ENCODE assay signal across 1 cellular context in the genomic region with DNA sequence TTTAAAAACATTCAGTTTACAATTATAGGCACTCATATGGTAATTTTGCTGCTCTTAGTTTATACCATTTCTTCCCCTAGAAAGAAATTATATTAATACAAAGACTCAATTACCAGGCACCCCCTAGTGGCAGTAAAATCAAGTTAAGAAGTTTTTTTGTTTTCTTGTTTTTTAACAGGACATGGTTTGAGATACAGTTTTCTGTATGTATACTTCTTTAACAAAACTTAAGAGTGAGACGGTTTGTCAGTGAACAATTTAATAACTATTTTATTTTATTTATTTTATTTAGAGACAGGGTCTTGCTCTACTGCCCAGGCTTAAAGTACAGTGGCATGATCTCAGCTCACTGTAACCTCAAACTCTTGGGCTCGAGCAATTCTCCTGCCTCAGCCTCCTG.
TF ChIP-seq lines count a peak whose summit lies in the region.

No MANE protein-coding gene starts in this region.

TF ChIP-seq in WTC11, 78 proteins besides CTCF, POLR2A, EP300 and RAD21 (continued from another document):
- TF ChIP-seq, protein P1, sequence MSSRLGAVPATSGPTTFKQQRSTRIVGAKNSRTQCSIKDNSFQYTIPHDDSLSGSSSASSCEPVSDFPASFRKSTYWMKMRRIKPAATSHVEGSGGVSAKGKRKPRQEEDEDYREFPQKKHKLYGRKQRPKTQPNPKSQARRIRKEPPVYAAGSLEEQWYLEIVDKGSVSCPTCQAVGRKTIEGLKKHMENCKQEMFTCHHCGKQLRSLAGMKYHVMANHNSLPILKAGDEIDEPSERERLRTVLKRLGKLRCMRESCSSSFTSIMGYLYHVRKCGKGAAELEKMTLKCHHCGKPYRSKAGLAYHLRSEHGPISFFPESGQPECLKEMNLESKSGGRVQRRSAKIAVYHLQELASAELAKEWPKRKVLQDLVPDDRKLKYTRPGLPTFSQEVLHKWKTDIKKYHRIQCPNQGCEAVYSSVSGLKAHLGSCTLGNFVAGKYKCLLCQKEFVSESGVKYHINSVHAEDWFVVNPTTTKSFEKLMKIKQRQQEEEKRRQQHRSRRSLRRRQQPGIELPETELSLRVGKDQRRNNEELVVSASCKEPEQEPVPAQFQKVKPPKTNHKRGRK (CRISPR knock-in tag; IDR thresholded peaks at IDR 0.05; ENCODE audit: borderline replicate concordance): no peak
- TF ChIP-seq, protein P2, sequence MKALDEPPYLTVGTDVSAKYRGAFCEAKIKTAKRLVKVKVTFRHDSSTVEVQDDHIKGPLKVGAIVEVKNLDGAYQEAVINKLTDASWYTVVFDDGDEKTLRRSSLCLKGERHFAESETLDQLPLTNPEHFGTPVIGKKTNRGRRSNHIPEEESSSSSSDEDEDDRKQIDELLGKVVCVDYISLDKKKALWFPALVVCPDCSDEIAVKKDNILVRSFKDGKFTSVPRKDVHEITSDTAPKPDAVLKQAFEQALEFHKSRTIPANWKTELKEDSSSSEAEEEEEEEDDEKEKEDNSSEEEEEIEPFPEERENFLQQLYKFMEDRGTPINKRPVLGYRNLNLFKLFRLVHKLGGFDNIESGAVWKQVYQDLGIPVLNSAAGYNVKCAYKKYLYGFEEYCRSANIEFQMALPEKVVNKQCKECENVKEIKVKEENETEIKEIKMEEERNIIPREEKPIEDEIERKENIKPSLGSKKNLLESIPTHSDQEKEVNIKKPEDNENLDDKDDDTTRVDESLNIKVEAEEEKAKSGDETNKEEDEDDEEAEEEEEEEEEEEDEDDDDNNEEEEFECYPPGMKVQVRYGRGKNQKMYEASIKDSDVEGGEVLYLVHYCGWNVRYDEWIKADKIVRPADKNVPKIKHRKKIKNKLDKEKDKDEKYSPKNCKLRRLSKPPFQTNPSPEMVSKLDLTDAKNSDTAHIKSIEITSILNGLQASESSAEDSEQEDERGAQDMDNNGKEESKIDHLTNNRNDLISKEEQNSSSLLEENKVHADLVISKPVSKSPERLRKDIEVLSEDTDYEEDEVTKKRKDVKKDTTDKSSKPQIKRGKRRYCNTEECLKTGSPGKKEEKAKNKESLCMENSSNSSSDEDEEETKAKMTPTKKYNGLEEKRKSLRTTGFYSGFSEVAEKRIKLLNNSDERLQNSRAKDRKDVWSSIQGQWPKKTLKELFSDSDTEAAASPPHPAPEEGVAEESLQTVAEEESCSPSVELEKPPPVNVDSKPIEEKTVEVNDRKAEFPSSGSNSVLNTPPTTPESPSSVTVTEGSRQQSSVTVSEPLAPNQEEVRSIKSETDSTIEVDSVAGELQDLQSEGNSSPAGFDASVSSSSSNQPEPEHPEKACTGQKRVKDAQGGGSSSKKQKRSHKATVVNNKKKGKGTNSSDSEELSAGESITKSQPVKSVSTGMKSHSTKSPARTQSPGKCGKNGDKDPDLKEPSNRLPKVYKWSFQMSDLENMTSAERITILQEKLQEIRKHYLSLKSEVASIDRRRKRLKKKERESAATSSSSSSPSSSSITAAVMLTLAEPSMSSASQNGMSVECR (CRISPR knock-in tag; IDR thresholded peaks at IDR 0.05; ENCODE audit: borderline replicate concordance): no peak
- TF ChIP-seq, protein P3, sequence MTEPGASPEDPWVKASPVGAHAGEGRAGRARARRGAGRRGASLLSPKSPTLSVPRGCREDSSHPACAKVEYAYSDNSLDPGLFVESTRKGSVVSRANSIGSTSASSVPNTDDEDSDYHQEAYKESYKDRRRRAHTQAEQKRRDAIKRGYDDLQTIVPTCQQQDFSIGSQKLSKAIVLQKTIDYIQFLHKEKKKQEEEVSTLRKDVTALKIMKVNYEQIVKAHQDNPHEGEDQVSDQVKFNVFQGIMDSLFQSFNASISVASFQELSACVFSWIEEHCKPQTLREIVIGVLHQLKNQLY (CRISPR knock-in tag; IDR thresholded peaks at IDR 0.05): no peak
- TF ChIP-seq FOXP1 (CRISPR knock-in tag; IDR thresholded peaks at IDR 0.05; ENCODE audit: borderline replicate concordance) (no peak), NFATC4 (CRISPR knock-in tag; IDR thresholded peaks at IDR 0.05) (no peak), EMX1 (CRISPR knock-in tag; IDR thresholded peaks at IDR 0.05) (no peak), ETV6 (CRISPR knock-in tag; IDR thresholded peaks at IDR 0.05) (no peak), ZNF396 (CRISPR knock-in tag; IDR thresholded peaks at IDR 0.05; ENCODE audit: borderline replicate concordance) (no peak), NR1H2 (CRISPR knock-in tag; IDR thresholded peaks at IDR 0.05) (no peak)
- TF ChIP-seq, protein P4, sequence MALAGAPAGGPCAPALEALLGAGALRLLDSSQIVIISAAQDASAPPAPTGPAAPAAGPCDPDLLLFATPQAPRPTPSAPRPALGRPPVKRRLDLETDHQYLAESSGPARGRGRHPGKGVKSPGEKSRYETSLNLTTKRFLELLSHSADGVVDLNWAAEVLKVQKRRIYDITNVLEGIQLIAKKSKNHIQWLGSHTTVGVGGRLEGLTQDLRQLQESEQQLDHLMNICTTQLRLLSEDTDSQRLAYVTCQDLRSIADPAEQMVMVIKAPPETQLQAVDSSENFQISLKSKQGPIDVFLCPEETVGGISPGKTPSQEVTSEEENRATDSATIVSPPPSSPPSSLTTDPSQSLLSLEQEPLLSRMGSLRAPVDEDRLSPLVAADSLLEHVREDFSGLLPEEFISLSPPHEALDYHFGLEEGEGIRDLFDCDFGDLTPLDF (CRISPR knock-in tag; IDR thresholded peaks at IDR 0.05): no peak
